ENCODE assay signal across 8 cellular contexts in the genomic region with DNA sequence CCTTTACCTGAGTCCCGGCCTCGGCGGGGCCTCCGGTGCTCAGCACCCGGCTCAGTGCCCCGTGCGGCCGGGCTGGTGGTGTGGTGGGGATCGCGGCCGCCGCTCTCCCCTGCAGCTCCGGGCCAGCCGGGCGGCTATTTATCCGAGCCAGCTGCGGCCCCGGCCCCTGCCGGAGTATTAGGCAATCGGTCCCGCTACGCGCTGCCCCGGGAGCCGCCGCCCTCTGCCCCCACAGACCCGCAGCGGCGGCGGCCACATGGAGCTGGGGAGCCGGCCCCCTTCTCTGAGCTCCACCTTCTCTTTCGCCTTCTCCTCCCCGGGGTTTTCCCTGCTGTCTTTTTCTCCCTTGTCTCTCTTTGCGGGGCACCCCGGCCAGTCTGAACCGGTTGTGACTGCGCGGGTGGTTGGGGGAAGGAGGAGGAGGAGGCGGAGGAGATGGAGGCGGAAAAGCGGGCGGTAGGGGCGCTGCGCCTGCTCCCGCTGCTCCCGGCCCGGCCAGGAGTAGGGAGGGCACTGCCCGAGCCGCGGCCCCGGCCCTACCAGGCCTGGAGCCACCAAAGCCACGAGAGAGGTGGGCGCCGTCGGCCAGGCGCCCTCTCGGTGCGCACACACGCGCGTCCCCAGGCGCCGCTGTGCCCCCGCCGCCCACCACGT. TPM values are rescaled to one million over a fixed set of nuclear protein-coding genes. Genes with fewer than 3 reads are reported as not detected.
DNase-seq lines count a peak whose midpoint lies in the region; ATAC-seq and TF ChIP-seq lines count a peak whose summit lies in the region.

A gene with protein sequence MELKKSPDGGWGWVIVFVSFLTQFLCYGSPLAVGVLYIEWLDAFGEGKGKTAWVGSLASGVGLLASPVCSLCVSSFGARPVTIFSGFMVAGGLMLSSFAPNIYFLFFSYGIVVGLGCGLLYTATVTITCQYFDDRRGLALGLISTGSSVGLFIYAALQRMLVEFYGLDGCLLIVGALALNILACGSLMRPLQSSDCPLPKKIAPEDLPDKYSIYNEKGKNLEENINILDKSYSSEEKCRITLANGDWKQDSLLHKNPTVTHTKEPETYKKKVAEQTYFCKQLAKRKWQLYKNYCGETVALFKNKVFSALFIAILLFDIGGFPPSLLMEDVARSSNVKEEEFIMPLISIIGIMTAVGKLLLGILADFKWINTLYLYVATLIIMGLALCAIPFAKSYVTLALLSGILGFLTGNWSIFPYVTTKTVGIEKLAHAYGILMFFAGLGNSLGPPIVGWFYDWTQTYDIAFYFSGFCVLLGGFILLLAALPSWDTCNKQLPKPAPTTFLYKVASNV (minus strand): TSS at position 379 of the 654 bp plus-strand sequence. CDS start 25,559 bp downstream, outside the sequence.

- intact Hi-C loops in breast epithelium (cut with DNase I; ENCODE audit: low total_unique reads) = no loop called here

- in situ Hi-C loops in G401 (cut with HindIII; ENCODE audit: low sequenced_read_pairs) = no loop called here

- TF ChIP-seq CTCF in breast epithelium (IDR thresholded peaks at IDR 0.05) = peak in 1 of 3 donors; percentile 18

- no peaks in the 10 kb centered on the region for H3K27me3 ChIP-seq in breast epithelium

- no peaks in the 10 kb centered on the region for H3K36me3 ChIP-seq in breast epithelium

- H3K4me1 ChIP-seq in breast epithelium = peaks cover 0 to 3% of the 10 kb centered on the region in 2 donors

- ATAC-seq in GM19468 (IDR thresholded peaks at IDR 0.05; ENCODE audit: extremely low read depth, unreplicated experiment) (peak; percentile 37), HG03521 (IDR thresholded peaks at IDR 0.05; ENCODE audit: unreplicated experiment) (peak; percentile 49)

- H3K27ac ChIP-seq in breast epithelium = peak within 1 kb of the TSS; percentile 33 to 73

- DNase-seq in G401 (ENCODE audit: low spot score) (peak; percentile 81), RPMI7951 (ENCODE audit: low read depth) (peak; percentile 0), breast epithelium (ENCODE audit: low spot score in 2 of 2) (peak; percentile 19 to 56), islet precursor cell (peak; percentile 84), NOMO-1 treated with DMSO at 0.1 percent for 48 hours (lab: John Stamatoyannopoulos, UW; ENCODE audit: unreplicated experiment) (no peak)
- DNase-seq in stimulated activated CD4-positive, alpha-beta T cell treated with anti-CD3 and anti-CD28 coated beads, Interleukin-12 subunit alpha, Interleukin-12 subunit beta, amount 100 ng/mL, for 48 hours (ENCODE audit: low read depth in 2 of 3, low spot score in 1 of 3) = peak; percentile 35 to 47 (median 39)

- H3K9me3 ChIP-seq in breast epithelium = no peaks in the 10 kb centered on the region

- peak within 1 kb of the TSS; percentile 49 to 85 (median 63) for H3K4me3 ChIP-seq in breast epithelium

- no peak for TF ChIP-seq POLR2A in breast epithelium (IDR thresholded peaks at IDR 0.05)

RNA-seq across cellular contexts. Expression of the gene that starts here (rescaled TPM):
- total RNA-seq in G401 (2014; rRNA removed; shearing (Covaris generic)) = 10.2 and 12.9 TPM in 2 replicates
- total RNA-seq in RPMI7951 (2014; rRNA removed; shearing (Covaris generic)) = under 0.01 TPM in 1 of 2 replicates, not detected in the other
- total RNA-seq in breast epithelium = 1 to 10 TPM in 1 of 3 donors, under 1 TPM in 2; 0.32 to 1.2 (median 0.33) TPM

Comparison
In these comparisons a context has a peak if more than half of its experiments do, and no peak if none do; other contexts are left out.
1. Peak in DNase-seq in RPMI7951; RNA of the gene not detected or under 1 TPM.